22 cellular contexts compared by ENCODE assay signal in genomic region chrX:38400401-38400910, GRCh38. TPM values are rescaled to one million over a fixed set of nuclear protein-coding genes. Genes with fewer than 3 reads are reported as not detected.
DNase-seq lines count a peak whose midpoint lies in the region; ATAC-seq and TF ChIP-seq lines count a peak whose summit lies in the region.
"Had no signal": no experiment of that assay in that cellular context is flagged by ENCODE, and none has a peak within 500 bp of the region (broad histone marks: within the 10 kb centered on the region; RNA-seq: fewer than 3 reads in every experiment).

No MANE protein-coding gene starts in this region.

- H3K27ac Mint-ChIP-seq in nephron, result peak overlapping the region in 2 of 3 experiments; percentile 8 to 13
- H3K27ac Mint-ChIP-seq: B cell; CD4-positive, CD25-positive, alpha-beta regulatory T cell; CD8-positive, alpha-beta memory T cell; H9 had no signal

- TF ChIP-seq CTCF in nephron (IDR thresholded peaks at IDR 0.05; ENCODE audit: unreplicated experiment in 3 of 3), result no peak

- H3K27me3 Mint-ChIP-seq in nephron (ENCODE audit: low read depth), result no peaks in the 10 kb centered on the region
- H3K27me3 Mint-ChIP-seq: CD4-positive, CD25-positive, alpha-beta regulatory T cell had no signal

- ATAC-seq in GM19467 (IDR thresholded peaks at IDR 0.05; ENCODE audit: unreplicated experiment) (no peak), HG03378 (IDR thresholded peaks at IDR 0.05; ENCODE audit: unreplicated experiment) (no peak)

- H3K4me3 Mint-ChIP-seq in nephron, result no peak overlapping the region
- H3K4me3 Mint-ChIP-seq: B cell; CD4-positive, CD25-positive, alpha-beta regulatory T cell; CD8-positive, alpha-beta memory T cell; H9 had no signal

- no peaks in the 10 kb centered on the region for H3K36me3 Mint-ChIP-seq in nephron (ENCODE audit: low read depth)
- H3K36me3 Mint-ChIP-seq: CD4-positive, CD25-positive, alpha-beta regulatory T cell; CD8-positive, alpha-beta memory T cell had no signal

- peaks cover 11% of the 10 kb centered on the region for H3K4me1 Mint-ChIP-seq in nephron
- H3K4me1 Mint-ChIP-seq: B cell; CD4-positive, CD25-positive, alpha-beta regulatory T cell; CD8-positive, alpha-beta memory T cell had no signal

- in situ Hi-C loops in G401 (cut with HindIII; ENCODE audit: low sequenced_read_pairs), result no loop called here

- no peaks in the 10 kb centered on the region for H3K9me3 Mint-ChIP-seq in nephron
- H3K9me3 Mint-ChIP-seq: CD8-positive, alpha-beta memory T cell had no signal

- peak; percentile 32 for DNase-seq in G401 (ENCODE audit: low spot score)
- DNase-seq in NCI-H82 (lab: John Stamatoyannopoulos, UW), result peak; percentile 19
- peak; percentile 5 for DNase-seq in cerebellar cortex (ENCODE audit: low spot score)
- DNase-seq in NCI-H146 treated with DMSO at 0.1 percent for 48 hours (lab: John Stamatoyannopoulos, UW; ENCODE audit: unreplicated experiment), result no peak
- no peak for DNase-seq in ureter (ENCODE audit: low spot score)
- DNase-seq: C1 segment of cervical spinal cord; CD4-positive, CD25-positive, alpha-beta regulatory T cell; CD8-positive, alpha-beta memory T cell; COR-L47; DMS 273 treated with DMSO at 0.1 percent for 48 hours; DMS53; DND-41; EL; GDM1; H9 had no signal

RNA-seq across cellular contexts. Expression of gene OTC, which starts 48.1 kb away (rescaled TPM):
- not detected in 2 replicates for total RNA-seq in G401 (2014; rRNA removed; shearing (Covaris generic))
- total RNA-seq in ureter, result not detected
- total RNA-seq: A172; B cell; CD4-positive, CD25-positive, alpha-beta regulatory T cell; H1; H9; HT1080 had no signal

Comparison
In these comparisons a context has a peak if more than half of its experiments do, and no peak if none do; other contexts are left out.
1. DNase-seq: peak in G401 (single experiment), NCI-H82 (single experiment) and cerebellar cortex (single experiment); none in NCI-H146 treated with DMSO at 0.1 percent for 48 hours (single experiment) and ureter (single experiment).